ENCODE assay signal across 8 cellular contexts in genomic region chr9:95510610-95511231, GRCh38. TPM values are rescaled to one million over a fixed set of nuclear protein-coding genes. Genes with fewer than 3 reads are reported as not detected.
DNase-seq lines count a peak whose midpoint lies in the region; ATAC-seq and TF ChIP-seq lines count a peak whose summit lies in the region.

No MANE protein-coding gene starts in this region.

- peak overlapping the region; percentile 70 for H3K4me3 ChIP-seq in GM12864 (ENCODE audit: low read depth, low read length)
- H3K4me3 ChIP-seq in heart left ventricle, result peak overlapping the region; percentile 42 to 96 (median 74)
- peak overlapping the region; percentile 81 for H3K4me3 ChIP-seq in trophoblast cell (ENCODE audit: low read depth, low read length)
- H3K4me3 ChIP-seq in upper lobe of left lung, result peak overlapping the region; percentile 51 to 94 (median 66)

- ATAC-seq in HG02623 (IDR thresholded peaks at IDR 0.05; ENCODE audit: unreplicated experiment) (peak; percentile 32), heart left ventricle (peak; percentile 74 to 86 (median 80)), upper lobe of left lung (ENCODE audit: low FRiP score in 2 of 2) (peak; percentile 86 to 90)

- no peak overlapping the region for H4K8ac ChIP-seq in trophoblast cell (ENCODE audit: low read depth, low read length)

- H2AFZ ChIP-seq in trophoblast cell (ENCODE audit: insufficient read depth, low read length, poor library complexity), result peak overlapping the region; percentile 6

- intact Hi-C loops in heart left ventricle (cut with DNase I), result loop anchor here in 7 of 10 donors (2.0 to 10.0 kb wide), 7 partner anchors 56 to 367 kb away; partner anchors contain the start of genes ERCC6L2 (in 5 of the 7) and FANCC (in 3 of the 7)

- TF ChIP-seq CTCF in GM12864 (IDR thresholded peaks at IDR 0.05; ENCODE audit: low read depth, low read length, missing control alignments) (no peak), heart left ventricle (IDR thresholded peaks at IDR 0.05) (no peak), upper lobe of left lung (IDR thresholded peaks at IDR 0.05) (peak in 1 of 6 experiments; percentile 8)

- DNase-seq in GM12864 (ENCODE audit: low read depth) (no peak), NCI-H1417 (lab: John Stamatoyannopoulos, UW) (peak; percentile 86 to 98 (median 97)), T follicular helper cell (ENCODE audit: low read depth) (peak; percentile 60), amniotic epithelial cell (ENCODE audit: low read depth) (peak; percentile 94), heart left ventricle (peak; percentile 88 to 93 (median 92)), trophoblast cell (peak; percentile 93), upper lobe of left lung (peak; percentile 91 to 98)

- 0% methylated on average over 53 to 78 of the region's 78 CpGs for WGBS in heart left ventricle, 4 donors
- WGBS in trophoblast cell (ENCODE audit: extremely low coverage, insufficient coverage, insufficient read length), result no CpG with 5 or more reads among the region's 78 CpGs
- WGBS in upper lobe of left lung, 2 donors, result 0 to 1% methylated on average over 29 to 53 of the region's 78 CpGs

- H3K4ac ChIP-seq in trophoblast cell (ENCODE audit: low read depth, low read length), result no peak overlapping the region

- H2AK5ac ChIP-seq in trophoblast cell (ENCODE audit: low read length), result no peak overlapping the region

- no peak overlapping the region for H3K18ac ChIP-seq in trophoblast cell (ENCODE audit: low read length)

- peaks cover 0 to 50% (median 0%) of the 10 kb centered on the region in 9 donors for H3K27me3 ChIP-seq in heart left ventricle
- H3K27me3 ChIP-seq in trophoblast cell (ENCODE audit: insufficient read depth, low read length), result no peaks in the 10 kb centered on the region
- peaks cover 0 to 29% (median 0%) of the 10 kb centered on the region in 4 donors for H3K27me3 ChIP-seq in upper lobe of left lung

- H4K12ac ChIP-seq in trophoblast cell (ENCODE audit: low read depth, low read length), result no peak overlapping the region

- no peak for TF ChIP-seq EP300 in upper lobe of left lung (IDR thresholded peaks at IDR 0.05)

- H3K4me1 ChIP-seq in heart left ventricle, result peaks cover 2 to 42% (median 14%) of the 10 kb centered on the region in 12 donors
- H3K4me1 ChIP-seq in trophoblast cell (ENCODE audit: control insufficient read depth in 1 of 2, insufficient read depth in 2 of 2, low read length in 2 of 2), result peaks cover 3 to 12% of the 10 kb centered on the region in 2 experiments
- peaks cover 13 to 33% (median 24%) of the 10 kb centered on the region in 4 donors for H3K4me1 ChIP-seq in upper lobe of left lung

- no peak overlapping the region for H2BK12ac ChIP-seq in trophoblast cell (ENCODE audit: low read length)

- peaks cover 26% of the 10 kb centered on the region for H3K79me2 ChIP-seq in trophoblast cell (ENCODE audit: control insufficient read depth, insufficient read depth, low read length, poor library complexity)

- H2BK5ac ChIP-seq in trophoblast cell (ENCODE audit: low read depth, low read length, poor library complexity), result peak overlapping the region; percentile 47

- no peak overlapping the region for H3K23ac ChIP-seq in trophoblast cell (ENCODE audit: low read length)

- peak overlapping the region; percentile 69 for H2BK120ac ChIP-seq in trophoblast cell (ENCODE audit: insufficient read depth, low read length, poor library complexity)

- no peak overlapping the region for H3K14ac ChIP-seq in trophoblast cell (ENCODE audit: low read length)

- H3K9ac ChIP-seq in trophoblast cell (ENCODE audit: low read length), result no peak overlapping the region

- no peaks in the 10 kb centered on the region for H3K36me3 ChIP-seq in heart left ventricle
- H3K36me3 ChIP-seq in trophoblast cell (ENCODE audit: control insufficient read depth in 1 of 2, insufficient read depth in 2 of 2, low read length in 2 of 2), result no peaks in the 10 kb centered on the region
- no peaks in the 10 kb centered on the region for H3K36me3 ChIP-seq in upper lobe of left lung

- H3K9me3 ChIP-seq in heart left ventricle (no peaks in the 10 kb centered on the region), trophoblast cell (ENCODE audit: insufficient read depth, low read depth, low read length) (no peaks in the 10 kb centered on the region), upper lobe of left lung (no peaks in the 10 kb centered on the region)

- peak overlapping the region; percentile 93 for H3K4me2 ChIP-seq in trophoblast cell (ENCODE audit: low read length)

- H3K27ac ChIP-seq in heart left ventricle (peak overlapping the region; percentile 43 to 99 (median 92)), trophoblast cell (ENCODE audit: low read depth, low read length) (peak overlapping the region; percentile 98), upper lobe of left lung (peak overlapping the region; percentile 86 to 96 (median 88))

- H4K91ac ChIP-seq in trophoblast cell (ENCODE audit: low read depth, low read length), result peak overlapping the region; percentile 91

- H3K79me1 ChIP-seq in trophoblast cell (ENCODE audit: low read length), result peaks cover 43% of the 10 kb centered on the region

- TF ChIP-seq POLR2A in heart left ventricle (IDR thresholded peaks at IDR 0.05) (peak; percentile 9 to 64), upper lobe of left lung (IDR thresholded peaks at IDR 0.05) (peak in 2 of 4 donors; percentile 61 to 77)

RNA-seq across cellular contexts. Expression of gene PTCH1, which starts 6.0 kb away (rescaled TPM):
- 10 to 100 TPM in 2 of 9 donors, 1 to 10 TPM in 7; 2.9 to 15.2 (median 6.6) TPM for total RNA-seq in heart left ventricle
- polyA plus RNA-seq in heart left ventricle, result 1 to 10 TPM; 2.2 to 3.8 TPM
- 13.6 and 13.7 TPM in 2 replicates for polyA plus RNA-seq in trophoblast cell (2013)
- 10 to 100 TPM in 5 of 6 donors, 1 to 10 TPM in 1; 7.4 to 28.0 (median 13.9) TPM for total RNA-seq in upper lobe of left lung

Comparison
In these comparisons a context has a peak if more than half of its experiments do, and no peak if none do; other contexts are left out.
1. ATAC-seq: peak in every context shown above with its lines; median percentile 88 in upper lobe of left lung; 80 in heart left ventricle; 32 in HG02623.